ENCODE assay signal across 11 cellular contexts in the genomic region with DNA sequence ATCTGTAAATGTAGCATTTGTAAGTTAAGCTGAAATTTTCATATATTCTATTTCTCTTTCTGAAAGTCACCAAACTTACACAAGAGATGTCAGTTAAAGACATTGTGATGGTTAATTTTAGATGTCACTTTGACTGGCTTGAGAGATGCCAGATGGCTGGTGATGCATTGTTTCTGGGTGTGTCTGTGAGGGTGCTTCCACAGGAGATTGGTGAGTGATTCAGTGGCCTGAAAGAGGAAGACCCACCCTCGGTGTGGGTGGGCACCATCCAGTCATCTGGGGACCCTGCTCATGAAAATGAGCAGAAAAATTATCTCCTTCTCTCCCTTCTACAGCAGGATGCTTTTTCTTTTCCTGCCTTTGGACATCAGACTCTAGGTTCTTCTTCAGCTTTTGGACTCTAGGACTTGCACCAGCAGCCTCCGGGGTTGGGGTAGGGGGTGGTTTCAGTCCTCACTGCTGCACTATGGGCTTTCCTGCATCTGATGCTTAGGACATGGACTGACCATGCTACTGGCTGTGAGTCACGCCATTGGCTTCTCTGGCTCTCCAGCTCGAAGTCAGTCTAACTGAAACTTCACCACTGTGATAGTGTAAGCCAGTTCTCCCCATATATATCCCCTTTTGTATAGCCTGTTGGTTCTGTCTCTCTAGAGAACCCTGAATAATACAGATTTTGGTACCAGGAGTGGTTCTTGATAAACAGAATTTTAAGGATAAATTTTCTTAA. TPM values are rescaled to one million over a fixed set of nuclear protein-coding genes. Genes with fewer than 3 reads are reported as not detected.
DNase-seq lines count a peak whose midpoint lies in the region; ATAC-seq, FAIRE-seq and TF ChIP-seq lines count a peak whose summit lies in the region.
"Had no signal": no experiment of that assay in that cellular context is flagged by ENCODE, and none has a peak within 500 bp of the region (broad histone marks: within the 10 kb centered on the region; RNA-seq: fewer than 3 reads in every experiment).

No MANE protein-coding gene starts in this region.

- no peak overlapping the region for H3K4me3 Mint-ChIP-seq in T-helper 17 cell

- ATAC-seq in T-helper 17 cell (peak; percentile 36), HG03439 (IDR thresholded peaks at IDR 0.05; ENCODE audit: unreplicated experiment) (no peak), HG02884 (IDR thresholded peaks at IDR 0.05; ENCODE audit: unreplicated experiment) (no peak)

- H3K27me3 Mint-ChIP-seq in T-helper 17 cell: peaks cover 8% of the 10 kb centered on the region

- TF ChIP-seq POLR2A in GM12891 (IDR thresholded peaks at IDR 0.05; ENCODE audit: low read depth, low read length): no peak

- DNase-seq in A172 (ENCODE audit: low spot score): peak; percentile 6
- no peak for DNase-seq in GM12891 (ENCODE audit: insufficient read length, low spot score)
- DNase-seq in T-helper 17 cell: no peak
- DNase-seq in iris pigment epithelial cell (ENCODE audit: low read depth): peak; percentile 89
- DNase-seq in NCI-H345 (lab: John Stamatoyannopoulos, UW): no peak
- no peak for DNase-seq in NCI-H526 treated with DMSO at 0.1 percent for 48 hours (lab: John Stamatoyannopoulos, UW)
- DNase-seq: retina, uterus had no signal

- FAIRE-seq in GM12891 (lab: Jason Lieb, UNC): peak; percentile 83

- peaks cover 24% of the 10 kb centered on the region for H3K4me1 Mint-ChIP-seq in T-helper 17 cell

- peaks cover 2% of the 10 kb centered on the region for H3K36me3 Mint-ChIP-seq in T-helper 17 cell (ENCODE audit: low read depth)

- H3K27ac Mint-ChIP-seq in T-helper 17 cell: peak overlapping the region; percentile 79

- H3K9me3 ChIP-seq in T-helper 17 cell (ENCODE audit: control insufficient read depth, low read length, poor library complexity, severe bottlenecking): no peaks in the 10 kb centered on the region
- H3K9me3 ChIP-seq: SJSA1, uterus had no signal

TF ChIP-seq in GM12891, 5 proteins besides CTCF, POLR2A, EP300 and RAD21:
- no peak; the same call in none of the 2 replicates for TF ChIP-seq SPI1 (IDR thresholded peaks at IDR 0.05; ENCODE audit: low read depth, low read length)
- TF ChIP-seq POLR2AphosphoS5 (IDR thresholded peaks at IDR 0.05; ENCODE audit: low read depth, low read length): no peak
- no peak for TF ChIP-seq TAF1 (IDR thresholded peaks at IDR 0.05; ENCODE audit: low read depth, low read length)
- TF ChIP-seq POU2F2 (IDR thresholded peaks at IDR 0.05; ENCODE audit: low read depth, low read length): no peak
- TF ChIP-seq PAX5 (IDR thresholded peaks at IDR 0.05; ENCODE audit: insufficient read depth, low read length, severe bottlenecking): no peak

RNA-seq across cellular contexts. Expression of a gene that starts 20.9 kb away (rescaled TPM):
- total RNA-seq in A172 (2014; rRNA removed; shearing (Covaris generic)): not detected in 2 replicates
- not detected for polyA plus RNA-seq in GM12891 (2012; ENCODE audit: low read depth, missing spikeins)
- not detected for total RNA-seq in T-helper 17 cell
- total RNA-seq: SJSA1, uterus had no signal

RNA-seq across cellular contexts. Expression of a gene that starts 32.3 kb away (rescaled TPM):
- 2.7 and 11.1 TPM in 2 replicates for total RNA-seq in A172 (2014; rRNA removed; shearing (Covaris generic))
- 899 TPM for polyA plus RNA-seq in GM12891 (2012; ENCODE audit: low read depth, missing spikeins)
- 100 to 1,000 TPM; 895 to 936 TPM for total RNA-seq in T-helper 17 cell

RNA-seq across cellular contexts. Expression of a gene that starts 55.4 kb away (rescaled TPM):
- total RNA-seq in A172 (2014; rRNA removed; shearing (Covaris generic)): not detected in 2 replicates
- polyA plus RNA-seq in GM12891 (2012; ENCODE audit: low read depth, missing spikeins): 0.62 TPM
- total RNA-seq in T-helper 17 cell: 10 to 100 TPM in 1 of 2 donors, 1 to 10 TPM in 1; 9.9 to 14.9 TPM
- total RNA-seq: SJSA1 had no signal

Comparison
In these comparisons a context has a peak if more than half of its experiments do, and no peak if none do; other contexts are left out.
1. DNase-seq: peak in A172 (single experiment) and iris pigment epithelial cell (single experiment); none in GM12891 (single experiment), T-helper 17 cell (0 of 3), NCI-H345 (single experiment) and NCI-H526 treated with DMSO at 0.1 percent for 48 hours (single experiment).
2. RNA of a gene that starts 32.3 kb away (total RNA-seq): 895 to 936 TPM in T-helper 17 cell; 2.7 to 11.1 TPM in A172; every median in the first group is over 10 times any median in the second.
3. RNA of a gene that starts 55.4 kb away (total RNA-seq): 9.9 to 14.9 TPM in T-helper 17 cell; not detected in A172; every median in the first group is over 10 times any median in the second.